ENCODE assay signal across 13 cellular contexts in genomic region chr4:146159384-146160058, GRCh38. TPM values are rescaled to one million over a fixed set of nuclear protein-coding genes. Genes with fewer than 3 reads are reported as not detected.
DNase-seq lines count a peak whose midpoint lies in the region; ATAC-seq, FAIRE-seq and TF ChIP-seq lines count a peak whose summit lies in the region.
"Had no signal": no experiment of that assay in that cellular context is flagged by ENCODE, and none has a peak within 500 bp of the region (broad histone marks: within the 10 kb centered on the region; RNA-seq: fewer than 3 reads in every experiment).

No MANE protein-coding gene starts in this region.

- peak; percentile 92 for FAIRE-seq in GM12891 (lab: Jason Lieb, UNC)
- FAIRE-seq in frontal cortex (lab: Jason Lieb, UNC), result no peak

- ATAC-seq in GM19372 (IDR thresholded peaks at IDR 0.05; ENCODE audit: low read depth, unreplicated experiment) (peak; percentile 61), HG02870 (IDR thresholded peaks at IDR 0.05; ENCODE audit: unreplicated experiment) (peak; percentile 64)

- no peak for DNase-seq in GM12891 (ENCODE audit: insufficient read length, low spot score)
- peak; percentile 11 for DNase-seq in NAMALWA (ENCODE audit: low spot score)
- DNase-seq in frontal cortex (ENCODE audit: low spot score in 2 of 2), result no peak
- DNase-seq in amygdala (lab: John Stamatoyannopoulos, UW), result no peak
- DNase-seq in stimulated activated CD4-positive, alpha-beta T cell treated with anti-CD3 and anti-CD28 coated beads, Interleukin-2, amount 100 ng/mL, for 24 hours, result no peak
- no peak for DNase-seq in SIG-M5 treated with dmso at 0.1 percent for 504 hours (lab: John Stamatoyannopoulos, UW; ENCODE audit: unreplicated experiment)
- DNase-seq: activated effector memory CD4-positive, alpha-beta T cell treated with anti-CD3 and anti-CD28 coated beads, Interleukin-2, amount 50 U/mL, for 16 hours; CD4-positive, alpha-beta T cell; effector CD4-positive, alpha-beta T cell; NCI-H748 treated with DMSO at 0.1 percent for 48 hours; tibial artery had no signal

- TF ChIP-seq POLR2A in GM12891 (IDR thresholded peaks at IDR 0.05; ENCODE audit: low read depth, low read length), result no peak

TF ChIP-seq in GM12891, 5 proteins besides CTCF, POLR2A, EP300 and RAD21:
- TF ChIP-seq POLR2AphosphoS5 (IDR thresholded peaks at IDR 0.05; ENCODE audit: low read depth, low read length) (no peak), PAX5 (IDR thresholded peaks at IDR 0.05; ENCODE audit: insufficient read depth, low read length, severe bottlenecking) (no peak), SPI1 (IDR thresholded peaks at IDR 0.05; ENCODE audit: low read depth, low read length) (no peak), TAF1 (IDR thresholded peaks at IDR 0.05; ENCODE audit: low read depth, low read length) (no peak), POU2F2 (IDR thresholded peaks at IDR 0.05; ENCODE audit: low read depth, low read length) (no peak)

RNA-seq across cellular contexts. Expression of gene LSM6, which starts 16.0 kb away (rescaled TPM):
- polyA plus RNA-seq in GM12891 (2012; ENCODE audit: low read depth, missing spikeins), result 116 TPM
- 39.1 TPM for total RNA-seq in frontal cortex

RNA-seq across cellular contexts. Expression of gene REELD1, which starts 54.8 kb away (rescaled TPM):
- 0.28 TPM for polyA plus RNA-seq in GM12891 (2012; ENCODE audit: low read depth, missing spikeins)
- not detected for total RNA-seq in frontal cortex
